19 cellular contexts compared by ENCODE assay signal in genomic region chr16:83402160-83402794, GRCh38.
DNase-seq lines count a peak whose midpoint lies in the region; ATAC-seq and TF ChIP-seq lines count a peak whose summit lies in the region.
"Had no signal": no experiment of that assay in that cellular context is flagged by ENCODE, and none has a peak within 500 bp of the region (broad histone marks: within the 10 kb centered on the region; RNA-seq: fewer than 3 reads in every experiment).

No MANE protein-coding gene starts in this region.

- WGBS in smooth muscle cell (ENCODE audit: low lambda C conversion rate): 88% methylated on average over 6 of the region's 6 CpGs

- H3K4me1 Mint-ChIP-seq in GM23338: no peaks in the 10 kb centered on the region
- H3K4me1 Mint-ChIP-seq: activated CD4-positive, alpha-beta T cell treated with anti-CD3 and anti-CD28 coated beads, Interleukin-2, amount 10 ng/mL, durations not matched to agents 7 days and 5 days; naive thymus-derived CD4-positive, alpha-beta T cell; stimulated activated naive CD8-positive, alpha-beta T cell treated with anti-CD3 and anti-CD28 coated beads, Interleukin-15, amount 100 ng/mL, for 72 hours had no signal

- H3K27me3 Mint-ChIP-seq in GM23338 (ENCODE audit: insufficient read depth, low read depth, poor library complexity): no peaks in the 10 kb centered on the region
- H3K27me3 Mint-ChIP-seq: activated CD4-positive, alpha-beta T cell treated with anti-CD3 and anti-CD28 coated beads, Interleukin-2, amount 10 ng/mL, durations not matched to agents 7 days and 5 days; activated naive CD8-positive, alpha-beta T cell had no signal

- H3K4me1 ChIP-seq in GM23338 (ENCODE audit: insufficient read depth) (0 out of 2 replicates have a peak, but pooled peaks cover 5% of the 10 kb centered on the region), smooth muscle cell (ENCODE audit: low read depth) (no peaks in the 10 kb centered on the region)
- H3K4me1 ChIP-seq: prostate gland, uterus had no signal

- H3F3A ChIP-seq in GM23338 (replicated peaks; ENCODE audit: low read depth): no peaks in the 10 kb centered on the region
- H3F3A ChIP-seq in smooth muscle cell (ENCODE audit: low read depth): no peaks in the 10 kb centered on the region

- ATAC-seq in GM23338: no peak
- no peak for ATAC-seq in HG02759 (IDR thresholded peaks at IDR 0.05; ENCODE audit: unreplicated experiment)
- ATAC-seq in sciatic nerve: no peak
- ATAC-seq: naive thymus-derived CD4-positive, alpha-beta T cell; stimulated activated naive CD8-positive, alpha-beta T cell treated with anti-CD3 and anti-CD28 coated beads, Interleukin-15, amount 100 ng/mL, for 72 hours had no signal

- DNase-seq in GM23338 (ENCODE audit: low spot score) (peak; percentile 41), SK-MEL-5 (ENCODE audit: low read depth, low spot score) (peak; percentile 2), foreskin fibroblast (peak; percentile 5 to 23), smooth muscle cell (lab: John Stamatoyannopoulos, UW; ENCODE audit: unreplicated experiment) (no peak), sciatic nerve (ENCODE audit: low spot score) (no peak), NCI-H82 (lab: John Stamatoyannopoulos, UW) (no peak)
- DNase-seq: activated CD4-positive, alpha-beta T cell treated with anti-CD3 and anti-CD28 coated beads, Interleukin-2, amount 10 ng/mL, durations not matched to agents 7 days and 5 days; activated T-cell treated with anti-CD3 and anti-CD28 coated beads, Interleukin-2, amount 50 U/mL, for 1 hour; effector memory CD4-positive, alpha-beta T cell; MG63; naive thymus-derived CD4-positive, alpha-beta T cell; NCI-H187; stimulated activated naive CD8-positive, alpha-beta T cell treated with anti-CD3 and anti-CD28 coated beads, Interleukin-15, amount 100 ng/mL, for 72 hours; uterus had no signal

- H2AFZ ChIP-seq in GM23338: no peak overlapping the region
- H2AFZ ChIP-seq in smooth muscle cell (ENCODE audit: low read depth): no peak overlapping the region

- no peaks in the 10 kb centered on the region for H4K20me1 ChIP-seq in GM23338 (replicated peaks; ENCODE audit: insufficient read depth)
- no peaks in the 10 kb centered on the region for H4K20me1 ChIP-seq in smooth muscle cell (ENCODE audit: low read depth)

- H3K4me2 ChIP-seq in GM23338: no peak overlapping the region
- H3K4me2 ChIP-seq in smooth muscle cell: no peak overlapping the region

- TF ChIP-seq CTCF in 22Rv1 (IDR thresholded peaks at IDR 0.05) (peak; percentile 26; the same call in 1 of the 2 replicates), GM23338 (conservative IDR thresholded peaks at IDR 0.05; ENCODE audit: low read depth in 2 of 2) (peak; percentile 61 to 64), foreskin fibroblast (IDR thresholded peaks at IDR 0.05; ENCODE audit: low read depth, low read length) (peak; percentile 5), smooth muscle cell (IDR thresholded peaks at IDR 0.05; ENCODE audit: borderline replicate concordance, insufficient read depth, poor library complexity, severe bottlenecking) (no peak)

- no peak overlapping the region for H3K9ac ChIP-seq in smooth muscle cell (ENCODE audit: low read depth)

- in situ Hi-C loops in SK-MEL-5 (cut with HindIII; ENCODE audit: low pct_unique_long_range_greater_than_20kb, low sequenced_read_pairs): no loop called here

- no peaks in the 10 kb centered on the region for H3K9me2 ChIP-seq in GM23338 (ENCODE audit: insufficient read depth)

- H3K36me3 ChIP-seq in GM23338 (ENCODE audit: insufficient read depth): no peaks in the 10 kb centered on the region
- no peaks in the 10 kb centered on the region for H3K36me3 ChIP-seq in smooth muscle cell (ENCODE audit: low read depth)
- H3K36me3 ChIP-seq: MG63, prostate gland, uterus had no signal

- H3K27ac ChIP-seq in 22Rv1 (no peak overlapping the region), GM23338 (ENCODE audit: low read depth) (no peak overlapping the region), smooth muscle cell (ENCODE audit: low read depth) (no peak overlapping the region)
- H3K27ac ChIP-seq: prostate gland, uterus had no signal

- no peaks in the 10 kb centered on the region for H3K36me3 Mint-ChIP-seq in GM23338 (ENCODE audit: low read depth)
- H3K36me3 Mint-ChIP-seq: activated naive CD8-positive, alpha-beta T cell; naive thymus-derived CD4-positive, alpha-beta T cell had no signal

- H3K4me3 ChIP-seq in GM23338 (no peak overlapping the region), foreskin fibroblast (ENCODE audit: low read depth in 1 of 2, low read length in 2 of 2) (no peak overlapping the region), smooth muscle cell (no peak overlapping the region)
- H3K4me3 ChIP-seq: lung, MG63, prostate gland, uterus had no signal

- intact Hi-C loops in sciatic nerve (cut with DNase I): no loop called here

- H3K9me3 Mint-ChIP-seq in GM23338: no peaks in the 10 kb centered on the region
- H3K9me3 Mint-ChIP-seq: stimulated activated naive CD8-positive, alpha-beta T cell treated with anti-CD3 and anti-CD28 coated beads, Interleukin-15, amount 100 ng/mL, for 72 hours had no signal

- H3K27ac Mint-ChIP-seq in GM23338: no peak overlapping the region
- H3K27ac Mint-ChIP-seq: activated CD4-positive, alpha-beta T cell treated with anti-CD3 and anti-CD28 coated beads, Interleukin-2, amount 10 ng/mL, durations not matched to agents 7 days and 5 days; activated naive CD8-positive, alpha-beta T cell; naive thymus-derived CD4-positive, alpha-beta T cell; stimulated activated naive CD8-positive, alpha-beta T cell treated with anti-CD3 and anti-CD28 coated beads, Interleukin-15, amount 100 ng/mL, for 72 hours had no signal

- H3K79me2 ChIP-seq in GM23338 (replicated peaks; ENCODE audit: insufficient read depth): no peaks in the 10 kb centered on the region
- no peaks in the 10 kb centered on the region for H3K79me2 ChIP-seq in smooth muscle cell (ENCODE audit: low read depth)

- no peak overlapping the region for H3K4me3 Mint-ChIP-seq in GM23338
- H3K4me3 Mint-ChIP-seq: activated CD4-positive, alpha-beta T cell treated with anti-CD3 and anti-CD28 coated beads, Interleukin-2, amount 10 ng/mL, durations not matched to agents 7 days and 5 days; activated naive CD8-positive, alpha-beta T cell; naive thymus-derived CD4-positive, alpha-beta T cell; stimulated activated naive CD8-positive, alpha-beta T cell treated with anti-CD3 and anti-CD28 coated beads, Interleukin-15, amount 100 ng/mL, for 72 hours had no signal

- no peaks in the 10 kb centered on the region for H3K9me3 ChIP-seq in smooth muscle cell (replicated peaks; ENCODE audit: low read depth)
- H3K9me3 ChIP-seq: MG63, prostate gland, uterus had no signal

- H3K27me3 ChIP-seq in GM23338 (ENCODE audit: insufficient read depth) (no peaks in the 10 kb centered on the region), smooth muscle cell (ENCODE audit: low read depth) (peaks cover 5% of the 10 kb centered on the region)
- H3K27me3 ChIP-seq: MG63, uterus had no signal

TF ChIP-seq in GM23338, 12 proteins besides CTCF, POLR2A, EP300 and RAD21:
- TF ChIP-seq ZNF114 (CRISPR knock-in tag; IDR thresholded peaks at IDR 0.05): no peak
- TF ChIP-seq POLR2AphosphoS5 (IDR thresholded peaks at IDR 0.05; ENCODE audit: low read depth): no peak
TF ChIP-seq in GM23338: peak in this region for 0.

Comparison
In these comparisons a context has a peak if more than half of its experiments do, and no peak if none do; other contexts are left out.
1. DNase-seq: peak in GM23338 (single experiment), SK-MEL-5 (single experiment) and foreskin fibroblast (2 of 2); none in smooth muscle cell (single experiment), sciatic nerve (single experiment) and NCI-H82 (single experiment).